ENCODE assay signal across 11 cellular contexts in genomic region chr6:42137192-42137753, GRCh38. TPM values are rescaled to one million over a fixed set of nuclear protein-coding genes. Genes with fewer than 3 reads are reported as not detected.
A peak's percentile ranks its signal among the peaks of the same experiment; 100 is the strongest.
DNase-seq lines count a peak whose midpoint lies in the region; ATAC-seq and TF ChIP-seq lines count a peak whose summit lies in the region.
"Had no signal": no experiment of that assay in that cellular context is flagged by ENCODE, and none has a peak within 500 bp of the region (broad histone marks: within the 10 kb centered on the region; RNA-seq: fewer than 3 reads in every experiment).

No MANE protein-coding gene starts in this region.

- BruUV-seq in mammary epithelial cell (replicated peaks; lab: Mats Ljungman, UMichigan) = no TSS peak

- H4K20me1 ChIP-seq in Karpas-422 (ENCODE audit: insufficient read depth, low read depth, low read length) (no peaks in the 10 kb centered on the region), mammary epithelial cell (ENCODE audit: insufficient read depth, low read length) (no peaks in the 10 kb centered on the region)

- WGBS in mammary epithelial cell (ENCODE audit: low coverage, missing lambda C conversion rate) = 51% methylated on average over 5 of the region's 7 CpGs
- WGBS in mesodermal cell (ENCODE audit: insufficient coverage in 2 of 2), 2 experiments = 41 to 52% methylated on average over 5 to 6 of the region's 7 CpGs

- in situ Hi-C loops in mammary epithelial cell (cut with MboI; ENCODE audit: low sequenced_read_pairs in 2 of 2) = no loop called here

- H3K9me2 ChIP-seq in Karpas-422 (replicated peaks; ENCODE audit: insufficient read depth, low read length) = no peaks in the 10 kb centered on the region

- H3K4me3 ChIP-seq in Karpas-422 (ENCODE audit: low read length) = peak overlapping the region; percentile 27; the same call in 1 of the 2 replicates
- peak overlapping the region in 2 of 3 experiments; percentile 0 to 3 for H3K4me3 ChIP-seq in mammary epithelial cell (replicated peaks in 1 of 3; ENCODE audit: insufficient read depth in 1 of 3, low read depth in 2 of 3, low read length in 3 of 3)
- H3K4me3 ChIP-seq in mesodermal cell (ENCODE audit: extremely low read depth, insufficient read depth, low read length, poor library complexity, severe bottlenecking) = no peak overlapping the region

- DNase-seq in Karpas-422 = no peak
- DNase-seq in mammary epithelial cell = no peak
- DNase-seq in activated CD4-positive, alpha-beta T cell treated with anti-CD3 and anti-CD28 coated beads, Interleukin-2, amount 50 U/mL, for 1 hour = no peak
- DNase-seq in A172 (ENCODE audit: low spot score) = no peak
- DNase-seq: activated gamma-delta T cell, NCI-H2029 had no signal

- H3K27me3 ChIP-seq in Karpas-422 (ENCODE audit: low read length) = no peaks in the 10 kb centered on the region
- H3K27me3 ChIP-seq in mammary epithelial cell (ENCODE audit: insufficient read depth, low read length) = no peaks in the 10 kb centered on the region

- H3K79me2 ChIP-seq in Karpas-422 (ENCODE audit: low read length) (no peaks in the 10 kb centered on the region), mammary epithelial cell (ENCODE audit: insufficient read depth, low read length) (peaks cover 85% of the 10 kb centered on the region)

- peak overlapping the region; percentile 63 for H3K4me2 ChIP-seq in Karpas-422 (ENCODE audit: low read depth, low read length, poor library complexity, severe bottlenecking)
- peak overlapping the region; percentile 85 for H3K4me2 ChIP-seq in mammary epithelial cell (ENCODE audit: insufficient read depth, low read depth, low read length)

- CTCF ChIA-PET in mammary epithelial cell (lab: Charles Lee; ENCODE audit: low non-redundant PET) = no interaction called here

- intact Hi-C loops in mammary epithelial cell (cut with micrococcal nuclease) = no loop called here

- H2AFZ ChIP-seq in Karpas-422 (ENCODE audit: low read length) (peak overlapping the region; percentile 97), mammary epithelial cell (ENCODE audit: low read depth, low read length) (peak overlapping the region; percentile 83)

- dilution Hi-C loops in mammary epithelial cell (cut with HindIII; ENCODE audit: low sequenced_read_pairs) = no loop called here

- TF ChIP-seq CTCF in 22Rv1 (IDR thresholded peaks at IDR 0.05) (no peak), mammary epithelial cell (conservative IDR thresholded peaks at IDR 0.05 in 1 of 2, IDR thresholded peaks at IDR 0.05 in 1 of 2; ENCODE audit: extremely low read depth in 1 of 2, insufficient read depth in 1 of 2, low read depth in 1 of 2, low read length in 2 of 2) (no peak)

- H3K36me3 ChIP-seq in Karpas-422 (ENCODE audit: insufficient read depth, low read length) = no peaks in the 10 kb centered on the region
- H3K36me3 ChIP-seq in mammary epithelial cell (ENCODE audit: insufficient read depth, low read length) = no peaks in the 10 kb centered on the region
- no peaks in the 10 kb centered on the region for H3K36me3 ChIP-seq in mesodermal cell (ENCODE audit: control insufficient read depth, insufficient read depth, low read length)

- peak overlapping the region; percentile 97 for H3K27ac ChIP-seq in 22Rv1
- no peak overlapping the region for H3K27ac ChIP-seq in Karpas-422 (ENCODE audit: low read length)
- H3K27ac ChIP-seq in mammary epithelial cell (ENCODE audit: insufficient read depth, low read depth, low read length) = peak overlapping the region; percentile 94
- peak overlapping the region; percentile 92 for H3K27ac ChIP-seq in mesodermal cell (ENCODE audit: low read depth, low read length, severe bottlenecking)

- H3K4me1 ChIP-seq in Karpas-422 (ENCODE audit: low read length) = peaks cover 28% of the 10 kb centered on the region
- peaks cover 47% of the 10 kb centered on the region for H3K4me1 ChIP-seq in mammary epithelial cell (ENCODE audit: insufficient read depth, low read length)
- H3K4me1 ChIP-seq in mesodermal cell (ENCODE audit: control insufficient read depth, insufficient read depth, low read length, poor library complexity, severe bottlenecking) = peaks cover 62% of the 10 kb centered on the region

- H3K9ac ChIP-seq in Karpas-422 (ENCODE audit: low read length) (peak overlapping the region; percentile 52), mammary epithelial cell (ENCODE audit: insufficient read depth, low read length) (peak overlapping the region; percentile 75)

- ATAC-seq in HG03039 (IDR thresholded peaks at IDR 0.05; ENCODE audit: unreplicated experiment) (no peak), GM21529 (IDR thresholded peaks at IDR 0.05; ENCODE audit: unreplicated experiment) (no peak)

- no peaks in the 10 kb centered on the region for H3K9me3 ChIP-seq in Karpas-422 (ENCODE audit: low read length)
- no peaks in the 10 kb centered on the region for H3K9me3 ChIP-seq in mammary epithelial cell (replicated peaks; ENCODE audit: insufficient read depth, low read length)
- no peaks in the 10 kb centered on the region for H3K9me3 ChIP-seq in mesodermal cell (ENCODE audit: control insufficient read depth, low read length)

RNA-seq across cellular contexts. Expression of gene C6orf132, which starts 5.1 kb away (rescaled TPM):
- 0.11 and 0.83 TPM in 2 replicates for total RNA-seq in Karpas-422 (2014; rRNA removed; shearing (Covaris generic); ENCODE audit: low replicate concordance)
- total RNA-seq in mammary epithelial cell = 10 to 100 TPM; 10.3 to 42.4 TPM
- 9.5 TPM for polyA plus RNA-seq in mammary epithelial cell
- polyA minus RNA-seq in mammary epithelial cell = 27.8 TPM
- polyA plus RNA-seq in mesodermal cell (2013, experiment 1 of 2) = 0.66 TPM
- 1.0 TPM for polyA plus RNA-seq in mesodermal cell (2013, experiment 2 of 2)
- total RNA-seq in A172 (2014; rRNA removed; shearing (Covaris generic)) = 0.02 TPM in 1 of 2 replicates, not detected in the other
- total RNA-seq: SK-MEL-5 had no signal

RNA-seq across cellular contexts. Expression of gene GUCA1A, which starts 35.9 kb away (rescaled TPM):
- total RNA-seq in Karpas-422 (2014; rRNA removed; shearing (Covaris generic); ENCODE audit: low replicate concordance) = not detected in 2 replicates
- not detected for total RNA-seq in mammary epithelial cell
- polyA plus RNA-seq in mammary epithelial cell = not detected
- not detected for polyA minus RNA-seq in mammary epithelial cell
- polyA plus RNA-seq in mesodermal cell (2013, experiment 1 of 2) = 1.4 TPM
- polyA plus RNA-seq in mesodermal cell (2013, experiment 2 of 2) = 0.91 TPM
- total RNA-seq in A172 (2014; rRNA removed; shearing (Covaris generic)) = not detected in 2 replicates
- total RNA-seq: SK-MEL-5 had no signal

RNA-seq across cellular contexts. Expression of gene GUCA1B, which starts 57.5 kb away (rescaled TPM):
- not detected in 2 replicates for total RNA-seq in Karpas-422 (2014; rRNA removed; shearing (Covaris generic); ENCODE audit: low replicate concordance)
- total RNA-seq in mammary epithelial cell = under 1 TPM in 1 of 2 donors, not detected in 1; 0.17 TPM
- 0.39 TPM for polyA plus RNA-seq in mammary epithelial cell
- polyA minus RNA-seq in mammary epithelial cell = not detected
- polyA plus RNA-seq in mesodermal cell (2013, experiment 1 of 2) = 0.70 TPM
- polyA plus RNA-seq in mesodermal cell (2013, experiment 2 of 2) = 0.46 TPM
- not detected in 2 replicates for total RNA-seq in A172 (2014; rRNA removed; shearing (Covaris generic))
